12 cellular contexts compared by ENCODE assay signal in the genomic region with DNA sequence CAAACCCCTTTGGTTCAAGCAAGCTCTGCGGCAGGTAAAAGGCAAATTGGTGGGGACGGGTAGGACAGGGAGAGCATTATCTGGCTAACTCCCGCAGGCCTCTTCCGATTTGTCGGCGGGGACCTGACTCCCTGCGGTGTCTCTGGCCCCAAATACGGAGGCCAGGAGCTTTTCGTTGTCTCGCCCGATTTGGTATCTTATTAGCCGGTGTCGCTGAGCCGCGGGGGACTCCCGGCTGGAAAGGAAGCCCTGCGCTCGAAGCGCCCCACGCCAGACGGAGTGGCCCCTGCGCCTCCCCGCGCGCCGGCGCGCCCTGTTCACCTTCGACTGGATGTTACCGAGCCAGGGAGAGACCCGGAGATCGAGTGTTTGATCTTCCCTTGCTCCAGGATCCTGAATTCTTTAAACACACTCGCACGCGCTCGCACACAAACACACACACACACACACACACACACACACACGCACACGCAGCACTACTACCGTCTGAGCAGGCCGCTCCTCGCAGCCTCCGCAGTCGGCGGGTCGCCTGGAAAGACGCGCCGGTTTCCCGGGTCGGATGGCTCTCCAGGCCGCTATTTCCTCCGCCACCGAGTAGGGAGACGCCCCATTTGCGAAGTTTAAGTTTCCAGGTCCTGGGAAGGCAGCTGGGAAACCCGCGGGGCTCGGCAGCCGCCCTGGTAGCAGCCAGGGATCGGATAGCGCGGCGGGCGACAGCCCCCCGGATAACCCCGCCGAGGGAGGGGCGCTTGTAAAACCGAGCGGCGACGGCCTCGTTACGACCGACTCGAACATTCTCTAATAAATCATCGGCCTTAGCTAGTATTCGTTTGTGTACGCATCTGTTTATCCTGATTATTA. TPM values are rescaled to one million over a fixed set of nuclear protein-coding genes. Genes with fewer than 3 reads are reported as not detected.
DNase-seq lines count a peak whose midpoint lies in the region; ATAC-seq and TF ChIP-seq lines count a peak whose summit lies in the region.
"Had no signal": no experiment of that assay in that cellular context is flagged by ENCODE, and none has a peak within 500 bp of the region (broad histone marks: within the 10 kb centered on the region; RNA-seq: fewer than 3 reads in every experiment).

No MANE protein-coding gene starts in this region.

- H3K4me1 ChIP-seq in CD8-positive, alpha-beta T cell (ENCODE audit: insufficient read depth, low read length) = peaks cover 36% of the 10 kb centered on the region
- peaks cover 31% of the 10 kb centered on the region for H3K4me1 ChIP-seq in effector memory CD4-positive, alpha-beta T cell (ENCODE audit: control insufficient read depth, insufficient read depth, low read length, poor library complexity, severe bottlenecking)
- H3K4me1 ChIP-seq in adrenal gland (replicated peaks in 1 of 2) = no peaks in the 10 kb centered on the region
- no peaks in the 10 kb centered on the region for H3K4me1 ChIP-seq in osteoblast (ENCODE audit: insufficient read depth, low read length)
- H3K4me1 ChIP-seq: foreskin keratinocyte had no signal

- peaks cover 33% of the 10 kb centered on the region for H3K4me1 Mint-ChIP-seq in CD8-positive, alpha-beta T cell (ENCODE audit: low read depth)
- H3K4me1 Mint-ChIP-seq in natural killer cell = peaks cover 6 to 38% of the 10 kb centered on the region in 2 donors

- peaks cover 65% of the 10 kb centered on the region for H3K27me3 Mint-ChIP-seq in CD8-positive, alpha-beta T cell (ENCODE audit: low read depth)
- peaks cover 59 to 65% of the 10 kb centered on the region in 2 donors for H3K27me3 Mint-ChIP-seq in natural killer cell (ENCODE audit: low read depth in 2 of 2)

- no peaks in the 10 kb centered on the region for H3K79me2 ChIP-seq in osteoblast (ENCODE audit: insufficient read depth, low read length)

- H3K4me3 Mint-ChIP-seq in CD8-positive, alpha-beta T cell = no peak overlapping the region
- peak overlapping the region; percentile 17 for H3K4me3 Mint-ChIP-seq in natural killer cell

- H3K4me3 ChIP-seq in CD8-positive, alpha-beta T cell (ENCODE audit: low read depth, low read length) = no peak overlapping the region
- peak overlapping the region; percentile 5 for H3K4me3 ChIP-seq in effector memory CD4-positive, alpha-beta T cell (ENCODE audit: insufficient read depth, low read depth, low read length, poor library complexity, severe bottlenecking)
- H3K4me3 ChIP-seq in adrenal gland (no peak overlapping the region), osteoblast (ENCODE audit: insufficient read depth, low read length) (no peak overlapping the region)

- CTCF ChIA-PET in CD8-positive, alpha-beta T cell (lab: Charles Lee) = interaction anchor here (0.8 to 2.9 kb wide), 7 partner anchors 40 to 383 kb away, joined by 3 to 11 read pairs (median 6); no protein-coding TSS in a partner anchor

- no peaks in the 10 kb centered on the region for H3K36me3 ChIP-seq in CD8-positive, alpha-beta T cell (ENCODE audit: insufficient read depth, low read length)
- no peaks in the 10 kb centered on the region for H3K36me3 ChIP-seq in effector memory CD4-positive, alpha-beta T cell (ENCODE audit: control insufficient read depth, insufficient read depth, low read length)
- no peaks in the 10 kb centered on the region for H3K36me3 ChIP-seq in adrenal gland (replicated peaks in 1 of 2)
- H3K36me3 ChIP-seq in osteoblast (ENCODE audit: insufficient read depth, low read length) = no peaks in the 10 kb centered on the region

- H3K9me3 ChIP-seq in CD8-positive, alpha-beta T cell (ENCODE audit: low read length) = no peaks in the 10 kb centered on the region
- H3K9me3 ChIP-seq in effector memory CD4-positive, alpha-beta T cell (ENCODE audit: control insufficient read depth, low read length) = no peaks in the 10 kb centered on the region
- no peaks in the 10 kb centered on the region for H3K9me3 ChIP-seq in adrenal gland (replicated peaks in 1 of 3)
- H3K9me3 ChIP-seq in osteoblast (ENCODE audit: low read depth, low read length) = no peaks in the 10 kb centered on the region

- no peak for TF ChIP-seq CTCF in CD8-positive, alpha-beta T cell (IDR thresholded peaks at IDR 0.05)
- TF ChIP-seq CTCF in natural killer cell (IDR thresholded peaks at IDR 0.05) (no peak), adrenal gland (IDR thresholded peaks at IDR 0.05) (no peak), osteoblast (IDR thresholded peaks at IDR 0.05; ENCODE audit: extremely low read depth, low read depth, low read length) (no peak)

- 8 to 18% (median 9%) methylated on average over 30 to 79 of the region's 79 CpGs for WGBS in adrenal gland, 4 donors

- intact Hi-C loops in CD8-positive, alpha-beta T cell (cut with DNase I, micrococcal nuclease) = no loop called here
- intact Hi-C loops in natural killer cell (cut with micrococcal nuclease) = no loop called here
- intact Hi-C loops in adrenal gland (cut with DNase I) = no loop called here

- ATAC-seq in CD8-positive, alpha-beta T cell = peak; percentile 21
- ATAC-seq in natural killer cell = peak in 1 of 3 donors; percentile 32
- ATAC-seq: foreskin keratinocyte had no signal

- DNase-seq in CD8-positive, alpha-beta T cell = no peak
- DNase-seq in LoVo (ENCODE audit: low spot score) (peak; percentile 32), natural killer cell (no peak), SIG-M5 treated with dmso at 0.1 percent for 504 hours (lab: John Stamatoyannopoulos, UW; ENCODE audit: unreplicated experiment) (no peak), adrenal gland (no peak), osteoblast (ENCODE audit: insufficient read length, low spot score, missing footprints) (no peak)
- no peak for DNase-seq in effector memory CD4-positive, alpha-beta T cell
- no peak for DNase-seq in effector CD8-positive, alpha-beta T cell (lab: John Stamatoyannopoulos, UW)
- DNase-seq: foreskin keratinocyte; KBM-7; NK-92 treated with Interleukin-12 subunit alpha and Interleukin-12 subunit beta, amount 100 ng/mL, for 24 hours had no signal

- no peak for TF ChIP-seq POLR2A in adrenal gland (IDR thresholded peaks at IDR 0.05)

- no peak overlapping the region for H3K4me2 ChIP-seq in osteoblast (ENCODE audit: insufficient read depth, low read length)

- H4K20me1 ChIP-seq in osteoblast (ENCODE audit: insufficient read depth, low read length) = no peaks in the 10 kb centered on the region

- H3K9me3 Mint-ChIP-seq in CD8-positive, alpha-beta T cell = no peaks in the 10 kb centered on the region
- no peaks in the 10 kb centered on the region for H3K9me3 Mint-ChIP-seq in natural killer cell

- POLR2A ChIA-PET in CD8-positive, alpha-beta T cell (lab: Charles Lee) = interaction anchor here (0.7 to 0.8 kb wide), 2 partner anchors 14 to 28 kb away, joined by 3 read pairs; no protein-coding TSS in a partner anchor

- H3K27ac Mint-ChIP-seq in CD8-positive, alpha-beta T cell = no peak overlapping the region
- H3K27ac Mint-ChIP-seq in natural killer cell = no peak overlapping the region

- H2AFZ ChIP-seq in osteoblast (ENCODE audit: low read length) = no peak overlapping the region

- peaks cover 64% of the 10 kb centered on the region for H3K27me3 ChIP-seq in CD8-positive, alpha-beta T cell (ENCODE audit: insufficient read depth, low read length)
- H3K27me3 ChIP-seq in effector memory CD4-positive, alpha-beta T cell (replicated peaks; ENCODE audit: control insufficient read depth, insufficient read depth, low read length, poor library complexity, severe bottlenecking) = peaks cover 62% of the 10 kb centered on the region
- H3K27me3 ChIP-seq in adrenal gland (peaks cover 89% of the 10 kb centered on the region), osteoblast (ENCODE audit: insufficient read depth, low read length) (peaks cover 86% of the 10 kb centered on the region)

- no peak overlapping the region for H3K27ac ChIP-seq in CD8-positive, alpha-beta T cell (ENCODE audit: low read depth, low read length)
- H3K27ac ChIP-seq in effector memory CD4-positive, alpha-beta T cell (ENCODE audit: insufficient read depth, low read length, poor library complexity, severe bottlenecking) = no peak overlapping the region
- no peak overlapping the region for H3K27ac ChIP-seq in adrenal gland
- H3K27ac ChIP-seq in osteoblast (ENCODE audit: low read depth, low read length) = no peak overlapping the region
- H3K27ac ChIP-seq: foreskin keratinocyte had no signal

- H3K36me3 Mint-ChIP-seq in CD8-positive, alpha-beta T cell = no peaks in the 10 kb centered on the region
- H3K36me3 Mint-ChIP-seq in natural killer cell = no peaks in the 10 kb centered on the region

RNA-seq across cellular contexts. Expression of a gene that starts 3.3 kb away (rescaled TPM):
- total RNA-seq in CD8-positive, alpha-beta T cell = not detected
- not detected for total RNA-seq in natural killer cell
- not detected for total RNA-seq in adrenal gland
- 1 to 10 TPM in 1 of 3 donors, not detected in 2; 2.7 TPM for polyA plus RNA-seq in adrenal gland
- 0.88 TPM in 1 of 2 replicates, not detected in the other for total RNA-seq in osteoblast
- total RNA-seq: foreskin keratinocyte, myocyte had no signal
- polyA plus RNA-seq: foreskin keratinocyte had no signal

RNA-seq across cellular contexts. Expression of a gene that starts 4.0 kb away (rescaled TPM):
- total RNA-seq in CD8-positive, alpha-beta T cell = not detected
- total RNA-seq in natural killer cell (not detected), adrenal gland (not detected), osteoblast (not detected in 2 replicates)
- not detected for polyA plus RNA-seq in adrenal gland
- total RNA-seq: foreskin keratinocyte, myocyte had no signal
- polyA plus RNA-seq: foreskin keratinocyte had no signal

RNA-seq across cellular contexts. Expression of a gene that starts 9.5 kb away (rescaled TPM):
- total RNA-seq in CD8-positive, alpha-beta T cell = not detected
- total RNA-seq in natural killer cell (not detected), adrenal gland (under 1 TPM in 2 of 8 donors, not detected in 6; 0.07 to 0.11 TPM), osteoblast (not detected in 2 replicates)
- not detected for polyA plus RNA-seq in adrenal gland
- total RNA-seq: foreskin keratinocyte had no signal
- polyA plus RNA-seq: foreskin keratinocyte had no signal
